ENCODE assay signal across 11 cellular contexts in genomic region chr10:133100706-133101463, GRCh38. TPM values are rescaled to one million over a fixed set of nuclear protein-coding genes. Genes with fewer than 3 reads are reported as not detected.
DNase-seq lines count a peak whose midpoint lies in the region; ATAC-seq and TF ChIP-seq lines count a peak whose summit lies in the region.
"Had no signal": no experiment of that assay in that cellular context is flagged by ENCODE, and none has a peak within 500 bp of the region (broad histone marks: within the 10 kb centered on the region; RNA-seq: fewer than 3 reads in every experiment).

No MANE protein-coding gene starts in this region.

- in situ Hi-C loops in GM13977 (cut with MboI; ENCODE audit: low pct_unique_long_range_greater_than_20kb, low sequenced_read_pairs, unreplicated experiment) = no loop called here

- H3K4me3 ChIP-seq in H7 (ENCODE audit: insufficient read depth, low read depth, low read length) = no peak overlapping the region
- H3K4me3 ChIP-seq: esophagus muscularis mucosa, Peyer's patch had no signal

- ATAC-seq in foreskin keratinocyte = no peak
- ATAC-seq in GM21576 (IDR thresholded peaks at IDR 0.05; ENCODE audit: unreplicated experiment) = no peak

- DNase-seq in AG20443 (ENCODE audit: low spot score) = peak; percentile 48
- DNase-seq in H7 = peak; percentile 98
- DNase-seq in activated CD4-positive, alpha-beta T cell treated with anti-CD3 and anti-CD28 coated beads, Interleukin-2, amount 50 U/mL, for 48 hours = peak; percentile 41 to 53
- peak; percentile 94 for DNase-seq in iPS-NIHi11 (ENCODE audit: low spot score)
- DNase-seq in foreskin keratinocyte = no peak
- DNase-seq in NCI-H1930 (lab: John Stamatoyannopoulos, UW) = no peak
- no peak for DNase-seq in GM13977 (ENCODE audit: low spot score)
- DNase-seq: activated gamma-delta T cell treated with Interleukin-2 at 50 U/mL for 16 hours, Peyer's patch had no signal

- H3K36me3 ChIP-seq in H7 (replicated peaks; ENCODE audit: control insufficient read depth, insufficient read depth, low read length) = no peaks in the 10 kb centered on the region
- H3K36me3 ChIP-seq: esophagus muscularis mucosa, Peyer's patch had no signal

- TF ChIP-seq CTCF in foreskin keratinocyte (conservative IDR thresholded peaks at IDR 0.05) (no peak), GM13977 (IDR thresholded peaks at IDR 0.05; ENCODE audit: extremely low read depth, insufficient read depth, missing control alignments) (no peak)

- H3K27me3 ChIP-seq in H7 (ENCODE audit: control insufficient read depth, insufficient read depth, low read length) = no peaks in the 10 kb centered on the region
- peaks cover 20% of the 10 kb centered on the region for H3K27me3 ChIP-seq in foreskin keratinocyte
- H3K27me3 ChIP-seq: Peyer's patch had no signal

- no peaks in the 10 kb centered on the region for H3K4me1 ChIP-seq in foreskin keratinocyte
- H3K4me1 ChIP-seq: Peyer's patch had no signal

- H3K27ac ChIP-seq in foreskin keratinocyte = no peak overlapping the region
- H3K27ac ChIP-seq: esophagus muscularis mucosa, Peyer's patch had no signal

RNA-seq across cellular contexts. Expression of gene ADGRA1, which starts 13.2 kb away (rescaled TPM):
- 0.37 and 0.62 TPM in 2 replicates for total RNA-seq in H7 (2014; rRNA removed; shearing (Covaris generic))
- total RNA-seq in foreskin keratinocyte = not detected in 2 replicates
- polyA plus RNA-seq in foreskin keratinocyte = not detected in 2 replicates
- total RNA-seq: Peyer's patch had no signal

RNA-seq across cellular contexts. Expression of gene KNDC1, which starts 59.1 kb away (rescaled TPM):
- 13.7 and 16.7 TPM in 2 replicates for total RNA-seq in H7 (2014; rRNA removed; shearing (Covaris generic))
- total RNA-seq in foreskin keratinocyte = 0.03 and 0.04 TPM in 2 replicates
- 0.04 TPM in 1 of 2 replicates, not detected in the other for polyA plus RNA-seq in foreskin keratinocyte

Comparison
In these comparisons a context has a peak if more than half of its experiments do, and no peak if none do; other contexts are left out.
1. DNase-seq: peak in AG20443 (single experiment), H7 (single experiment), activated CD4-positive, alpha-beta T cell treated with anti-CD3 and anti-CD28 coated beads, Interleukin-2, amount 50 U/mL, for 48 hours (2 of 2) and iPS-NIHi11 (single experiment); none in foreskin keratinocyte (0 of 2), NCI-H1930 (0 of 2) and GM13977 (single experiment).
2. RNA of gene KNDC1, which starts 59.1 kb away (total RNA-seq): 13.7 to 16.7 TPM in H7; 0.03 to 0.04 TPM in foreskin keratinocyte; every median in the first group is over 10 times any median in the second.